ENCODE assay signal across 8 cellular contexts in the genomic region with DNA sequence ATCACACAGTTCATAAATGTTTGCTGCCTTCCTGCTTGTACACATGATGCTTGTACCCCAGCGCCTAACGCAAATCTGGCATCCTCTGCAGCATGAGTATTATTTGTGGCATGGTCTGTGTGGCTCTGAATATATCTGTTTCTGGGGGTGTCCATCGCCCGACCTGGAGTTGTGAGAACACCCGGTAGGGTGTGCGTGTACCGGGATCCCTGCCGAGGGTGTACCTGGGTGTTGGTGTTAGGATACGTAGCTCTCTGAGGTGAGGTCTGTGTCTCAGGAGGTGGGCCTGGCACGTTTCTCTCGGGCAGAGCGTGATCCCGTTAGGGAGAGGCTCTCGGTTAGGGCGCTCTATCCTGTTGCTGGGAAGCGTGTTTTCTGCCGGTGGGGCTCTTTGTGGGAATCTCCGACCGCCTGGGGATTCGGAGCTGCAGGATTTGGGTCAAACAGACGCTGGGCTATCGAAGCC. TPM values are rescaled to one million over a fixed set of nuclear protein-coding genes. Genes with fewer than 3 reads are reported as not detected.
DNase-seq lines count a peak whose midpoint lies in the region; ATAC-seq and TF ChIP-seq lines count a peak whose summit lies in the region.

No MANE protein-coding gene starts in this region.

- no peaks in the 10 kb centered on the region for H3K79me2 ChIP-seq in MM.1S (ENCODE audit: low read length)

- H3K36me3 ChIP-seq in MM.1S (replicated peaks; ENCODE audit: insufficient read depth, low read length) (no peaks in the 10 kb centered on the region), ascending aorta (no peaks in the 10 kb centered on the region)

- peak overlapping the region; percentile 85 for H3K9ac ChIP-seq in MM.1S (ENCODE audit: low read length)

- intact Hi-C loops in ascending aorta (cut with DNase I) = loop anchor here (2.0 to 5.0 kb wide), 2 partner anchors 40 to 176 kb away; a partner anchor contains a TSS

- peaks cover 2 to 8% (median 2%) of the 10 kb centered on the region in 3 donors for H3K27me3 Mint-ChIP-seq in immature natural killer cell (ENCODE audit: low read depth in 3 of 3)

- peak; percentile 42 for DNase-seq in AG08396 (ENCODE audit: low spot score)
- no peak for DNase-seq in MM.1S
- DNase-seq in ascending aorta (ENCODE audit: low spot score in 2 of 2) = peak in 1 of 2 donors; percentile 66
- DNase-seq in immature natural killer cell = no peak
- peak; percentile 26 for DNase-seq in superior temporal gyrus (ENCODE audit: extremely low spot score)
- no peak for DNase-seq in activated gamma-delta T cell (lab: John Stamatoyannopoulos, UW)

- H3K4me1 Mint-ChIP-seq in immature natural killer cell = peaks cover 0 to 8% of the 10 kb centered on the region in 2 donors

- H3K36me3 Mint-ChIP-seq in immature natural killer cell = peaks cover 0 to 4% (median 0%) of the 10 kb centered on the region in 3 donors

- H3K9me3 Mint-ChIP-seq in immature natural killer cell = no peaks in the 10 kb centered on the region

- peak overlapping the region; percentile 87 for H2AFZ ChIP-seq in MM.1S (ENCODE audit: low read length)

- H3K4me1 ChIP-seq in MM.1S (ENCODE audit: low read length) (peaks cover 10% of the 10 kb centered on the region), ascending aorta (no peaks in the 10 kb centered on the region)

- peaks cover 9% of the 10 kb centered on the region for H3F3A ChIP-seq in MM.1S (ENCODE audit: insufficient read depth, low read length)

- peak overlapping the region; percentile 72 for H3K4me2 ChIP-seq in MM.1S (ENCODE audit: low read depth, low read length)

- no peaks in the 10 kb centered on the region for H4K20me1 ChIP-seq in MM.1S (ENCODE audit: insufficient read depth, low read length)

- H3K4me3 ChIP-seq in MM.1S (ENCODE audit: low read length) (peak overlapping the region; percentile 73), ascending aorta (peak overlapping the region; percentile 67 to 73)

- 0 out of 2 replicates have a peak, but pooled peaks cover 6% of the 10 kb centered on the region for H3K27me3 ChIP-seq in MM.1S (replicated peaks; ENCODE audit: insufficient read depth, low read length)
- no peaks in the 10 kb centered on the region for H3K27me3 ChIP-seq in ascending aorta

- TF ChIP-seq CTCF in MM.1S (IDR thresholded peaks at IDR 0.05; ENCODE audit: low read length) (no peak), ascending aorta (IDR thresholded peaks at IDR 0.05) (no peak)

- H3K9me3 ChIP-seq in MM.1S (replicated peaks; ENCODE audit: insufficient read depth, low read length) (no peaks in the 10 kb centered on the region), ascending aorta (no peaks in the 10 kb centered on the region)

- H3K9me2 ChIP-seq in MM.1S (replicated peaks; ENCODE audit: insufficient read depth, low read length) = no peaks in the 10 kb centered on the region

- ATAC-seq in GM18870 (IDR thresholded peaks at IDR 0.05; ENCODE audit: unreplicated experiment) (no peak), GM19395 (IDR thresholded peaks at IDR 0.05; ENCODE audit: unreplicated experiment) (no peak)

- H3K4me3 Mint-ChIP-seq in immature natural killer cell = peak overlapping the region in 4 of 5 donors; percentile 14 to 56 (median 34)

- H3K27ac Mint-ChIP-seq in immature natural killer cell = peak overlapping the region in 4 of 6 donors; percentile 33 to 74 (median 62)

- H3K27ac ChIP-seq in MM.1S (ENCODE audit: low read length) = peak overlapping the region; percentile 95; the same call in 1 of the 2 replicates
- peak overlapping the region; percentile 80 to 87 for H3K27ac ChIP-seq in ascending aorta

RNA-seq across cellular contexts. Expression of a gene that starts 10.4 kb away (rescaled TPM):
- not detected for total RNA-seq in ascending aorta
- polyA plus RNA-seq in immature natural killer cell = 1 to 10 TPM in 2 of 3 donors, under 1 TPM in 1; 0.69 to 4.0 (median 3.0) TPM

RNA-seq across cellular contexts. Expression of a gene that starts 10.8 kb away (rescaled TPM):
- total RNA-seq in ascending aorta = not detected
- under 1 TPM in 1 of 3 donors, not detected in 2; 0.57 TPM for polyA plus RNA-seq in immature natural killer cell

RNA-seq across cellular contexts. Expression of a gene that starts 19.4 kb away (rescaled TPM):
- total RNA-seq in ascending aorta = 39.9 TPM
- polyA plus RNA-seq in immature natural killer cell = 100 to 1,000 TPM in 2 of 3 donors, 10 to 100 TPM in 1; 99.8 to 189 (median 113) TPM

RNA-seq across cellular contexts. Expression of a gene that starts 41.2 kb away (rescaled TPM):
- total RNA-seq in ascending aorta = 15.3 TPM
- 10 to 100 TPM; 24.8 to 43.3 (median 31.4) TPM for polyA plus RNA-seq in immature natural killer cell

RNA-seq across cellular contexts. Expression of a gene that starts 41.3 kb away (rescaled TPM):
- total RNA-seq in ascending aorta = 35.9 TPM
- 1 to 10 TPM; 3.4 to 8.3 (median 4.5) TPM for polyA plus RNA-seq in immature natural killer cell

Comparison
In these comparisons a context has a peak if more than half of its experiments do, and no peak if none do; other contexts are left out.
1. DNase-seq: peak in AG08396 (single experiment) and superior temporal gyrus (single experiment); none in MM.1S (single experiment), immature natural killer cell (0 of 3) and activated gamma-delta T cell (single experiment).